Comparison of ENCODE assay signal across 33 cellular contexts in the genomic region with DNA sequence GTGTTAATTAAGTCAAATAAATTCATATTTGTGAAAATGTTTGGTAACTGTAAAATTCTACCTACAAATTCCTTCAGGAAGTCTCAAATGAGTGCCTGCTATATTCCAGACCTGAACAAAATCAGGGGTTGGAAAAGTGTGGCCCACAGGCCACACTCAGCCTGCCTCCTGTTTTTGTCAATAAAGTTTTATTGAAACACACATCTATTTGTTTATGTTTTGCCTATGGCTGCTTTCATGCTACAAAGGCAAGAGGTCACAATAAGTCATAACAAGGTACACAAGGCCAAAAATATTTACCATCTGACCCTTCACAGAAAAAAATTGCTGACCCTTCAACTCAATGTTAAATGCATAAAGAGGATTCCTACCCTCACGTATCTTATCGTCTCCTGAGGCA.
"Had no signal": no experiment of that assay in that cellular context is flagged by ENCODE, and none has a peak within 500 bp of the region (broad histone marks: within the 10 kb centered on the region; RNA-seq: fewer than 3 reads in every experiment).

No MANE protein-coding gene starts in this region.

- H3K4me1 ChIP-seq: parathyroid adenoma, psoas muscle, suprapubic skin, testis, upper lobe of right lung, uterus had no signal

- H3K4me1 Mint-ChIP-seq: neural crest cell; stimulated activated memory B cell treated with anti-CD40 and anti-IgM and Interleukin-4, amounts not matched to agents 10 μg/mL and 1 μg/mL and 100 μg/mL, for 72 hours had no signal

- H3K27me3 ChIP-seq: neutrophil, ovary, spleen, suprapubic skin, testis, tibial artery, transverse colon, upper lobe of right lung, uterus had no signal

- H3K4me3 Mint-ChIP-seq: natural killer cell; nephron progenitor cell; neural crest cell; stimulated activated memory B cell treated with anti-CD40 and anti-IgM and Interleukin-4, amounts not matched to agents 10 μg/mL and 1 μg/mL and 100 μg/mL, for 72 hours; stimulated activated naive CD8-positive, alpha-beta T cell treated with anti-CD3 and anti-CD28 coated beads, Interleukin-15, amount 100 ng/mL, for 72 hours; type B pancreatic cell had no signal

- H3K79me2 ChIP-seq: parathyroid adenoma had no signal

- H3K4me2 ChIP-seq: smooth muscle cell had no signal

- H3K27me3 Mint-ChIP-seq: naive thymus-derived CD4-positive, alpha-beta T cell; progenitor cell of endocrine pancreas; stimulated activated memory B cell treated with anti-CD40 and anti-IgM and Interleukin-4, amounts not matched to agents 10 μg/mL and 1 μg/mL and 100 μg/mL, for 72 hours; stimulated activated naive CD8-positive, alpha-beta T cell treated with anti-CD3 and anti-CD28 coated beads, Interleukin-15, amount 100 ng/mL, for 72 hours had no signal

- H3K36me3 ChIP-seq: ovary, suprapubic skin, tibial artery, transverse colon, upper lobe of right lung, uterus had no signal

- H3K9me3 ChIP-seq: neutrophil, ovary, psoas muscle, suprapubic skin, testis, tibial artery, transverse colon, upper lobe of right lung, uterus had no signal

- DNase-seq: naive thymus-derived CD4-positive, alpha-beta T cell; natural killer cell; nephron progenitor cell; nucleus accumbens; ovary; posterior cingulate gyrus; psoas muscle; right cardiac atrium; spleen; stimulated activated CD4-positive, alpha-beta T cell treated with anti-CD3 and anti-CD28 coated beads, Interleukin-12 subunit alpha, Interleukin-12 subunit beta, amount 100 ng/mL, for 4 hours; stimulated activated CD4-positive, alpha-beta T cell treated with anti-CD3 and anti-CD28 coated beads, Interleukin-1b, Interleukin-23, amount 100 ng/mL, for 48 hours; stimulated activated CD4-positive, alpha-beta T cell treated with anti-CD3 and anti-CD28 coated beads, Interleukin-4, amount 100 ng/mL, for 1 hour; stimulated activated CD4-positive, alpha-beta T cell treated with anti-CD3 and anti-CD28 coated beads, Interleukin-4, amount 100 ng/mL, for 4 hours; stimulated activated CD8-positive, alpha-beta memory T cell treated with anti-CD3 and anti-CD28 coated beads, Interleukin-4, amount 100 ng/mL, for 48 hours; stimulated activated naive CD4-positive, alpha-beta T cell; stimulated activated naive CD8-positive, alpha-beta T cell treated with anti-CD3 and anti-CD28 coated beads, Interleukin-15, amount 100 ng/mL, for 72 hours; stimulated activated naive CD8-positive, alpha-beta T cell treated with anti-CD3 and anti-CD28 coated beads, Interleukin-15, Interleukin-2, amounts not matched to agents 100 U/mL and 50 U/mL, for 24 hours; substantia nigra; testis; tibial artery; transverse colon; upper lobe of right lung; uterus had no signal

- H3K27ac ChIP-seq: neutrophil, ovary, parathyroid adenoma, psoas muscle, skin epidermis, spleen, suprapubic skin, testis, transverse colon, upper lobe of right lung, uterus had no signal

- H3K27ac Mint-ChIP-seq: natural killer cell; nephron progenitor cell; progenitor cell of endocrine pancreas; stimulated activated memory B cell treated with anti-CD40 and anti-IgM and Interleukin-4, amounts not matched to agents 10 μg/mL and 1 μg/mL and 100 μg/mL, for 72 hours; stimulated activated naive CD8-positive, alpha-beta T cell treated with anti-CD3 and anti-CD28 coated beads, Interleukin-15, amount 100 ng/mL, for 72 hours; type B pancreatic cell had no signal

- H2AFZ ChIP-seq: parathyroid adenoma had no signal

- H3K4me3 ChIP-seq: ovary, psoas muscle, skin epidermis, smooth muscle cell, spleen, suprapubic skin, testis, tibial artery, transverse colon, upper lobe of right lung, uterus had no signal

- H3K9ac ChIP-seq: parathyroid adenoma had no signal

- ATAC-seq: naive thymus-derived CD4-positive, alpha-beta T cell; natural killer cell; psoas muscle; right cardiac atrium; sciatic nerve; stimulated activated memory B cell treated with anti-CD40 and anti-IgM and Interleukin-4, amounts not matched to agents 10 μg/mL and 1 μg/mL and 100 μg/mL, for 72 hours; stimulated activated naive CD8-positive, alpha-beta T cell treated with anti-CD3 and anti-CD28 coated beads, Interleukin-15, amount 100 ng/mL, for 72 hours; stimulated activated naive CD8-positive, alpha-beta T cell treated with anti-CD3 and anti-CD28 coated beads, Interleukin-15, Interleukin-2, amounts not matched to agents 100 U/mL and 50 U/mL, for 24 hours; upper lobe of right lung had no signal
